22 cellular contexts compared by ENCODE assay signal in the genomic region with DNA sequence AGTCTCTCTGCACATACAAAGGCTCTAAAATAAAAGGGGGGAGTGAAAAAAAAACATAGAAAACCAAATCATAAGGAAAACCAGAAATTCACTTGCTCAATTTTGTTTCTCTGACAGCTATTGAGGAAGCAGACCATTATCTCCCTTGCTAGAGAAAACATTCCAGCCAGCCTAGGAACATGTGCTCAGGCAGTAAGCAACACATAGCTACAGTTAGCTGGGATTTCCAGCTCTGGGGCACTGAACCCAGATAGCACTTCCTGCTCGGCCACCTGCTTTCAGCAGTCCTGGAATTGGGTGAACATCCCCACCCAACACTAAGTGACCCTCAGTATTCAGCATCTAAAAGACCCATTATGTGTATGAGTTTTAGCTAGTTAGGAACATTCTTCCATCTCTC.
DNase-seq lines count a peak whose midpoint lies in the region; ATAC-seq and TF ChIP-seq lines count a peak whose summit lies in the region.
"Had no signal": no experiment of that assay in that cellular context is flagged by ENCODE, and none has a peak within 500 bp of the region (broad histone marks: within the 10 kb centered on the region; RNA-seq: fewer than 3 reads in every experiment).

No MANE protein-coding gene starts in this region.

- ATAC-seq in Panc1 (no peak), GM18520 (IDR thresholded peaks at IDR 0.05; ENCODE audit: unreplicated experiment) (no peak), esophagus mucosa (no peak)
- no peak for ATAC-seq in stimulated activated naive B cell treated with anti-CD40 and anti-IgM and Interleukin-4, amounts not matched to agents 10 μg/mL and 1 μg/mL and 100 μg/mL, for 72 hours (replicated peaks)
- ATAC-seq: activated CD8-positive, alpha-beta T cell treated with anti-CD3 and anti-CD28 coated beads, Interleukin-2, amount 10 ng/mL, durations not matched to agents 7 days and 5 days; HCT116 had no signal

- H3K27ac Mint-ChIP-seq in stimulated activated naive B cell treated with anti-CD40 and anti-IgM and Interleukin-4, amounts not matched to agents 10 μg/mL and 1 μg/mL and 100 μg/mL, for 72 hours: peak overlapping the region; percentile 37
- H3K27ac Mint-ChIP-seq in neural progenitor cell: no peak overlapping the region
- H3K27ac Mint-ChIP-seq: activated CD8-positive, alpha-beta T cell treated with anti-CD3 and anti-CD28 coated beads, Interleukin-2, amount 10 ng/mL, durations not matched to agents 7 days and 5 days; activated T-helper 1 cell treated with anti-CD3 and anti-CD28 coated beads, Interleukin-12 subunit alpha, Interleukin-12 subunit beta, Interleukin-2, Interleukin-4 antibody, amounts not matched to agents 30 ng/mL and 10 ng/mL and 1 ng/mL, durations not matched to agents 14 hours and 24 hours and 36 hours had no signal

- no peaks in the 10 kb centered on the region for H3K27me3 Mint-ChIP-seq in stimulated activated naive B cell treated with anti-CD40 and anti-IgM and Interleukin-4, amounts not matched to agents 10 μg/mL and 1 μg/mL and 100 μg/mL, for 72 hours
- H3K27me3 Mint-ChIP-seq in neural progenitor cell (ENCODE audit: insufficient read depth, low read depth): no peaks in the 10 kb centered on the region

- no peak overlapping the region for H3K4me3 Mint-ChIP-seq in stimulated activated naive B cell treated with anti-CD40 and anti-IgM and Interleukin-4, amounts not matched to agents 10 μg/mL and 1 μg/mL and 100 μg/mL, for 72 hours
- no peak overlapping the region for H3K4me3 Mint-ChIP-seq in neural progenitor cell
- H3K4me3 Mint-ChIP-seq: activated CD8-positive, alpha-beta T cell treated with anti-CD3 and anti-CD28 coated beads, Interleukin-2, amount 10 ng/mL, durations not matched to agents 7 days and 5 days; activated T-helper 1 cell treated with anti-CD3 and anti-CD28 coated beads, Interleukin-12 subunit alpha, Interleukin-12 subunit beta, Interleukin-2, Interleukin-4 antibody, amounts not matched to agents 30 ng/mL and 10 ng/mL and 1 ng/mL, durations not matched to agents 14 hours and 24 hours and 36 hours had no signal

- H3K79me2 ChIP-seq in neural progenitor cell (ENCODE audit: low read depth): no peaks in the 10 kb centered on the region
- H3K79me2 ChIP-seq: parathyroid adenoma had no signal

- H3K36me3 ChIP-seq in Panc1 (ENCODE audit: control insufficient read depth, insufficient read depth, low read length): peaks cover 3% of the 10 kb centered on the region
- H3K36me3 ChIP-seq in neural progenitor cell: no peaks in the 10 kb centered on the region
- H3K36me3 ChIP-seq: tibial nerve had no signal

- POLR2A ChIA-PET in Panc1 (lab: Charles Lee): no interaction called here

- H3K4me1 Mint-ChIP-seq in stimulated activated naive B cell treated with anti-CD40 and anti-IgM and Interleukin-4, amounts not matched to agents 10 μg/mL and 1 μg/mL and 100 μg/mL, for 72 hours: peaks cover 15 to 27% of the 10 kb centered on the region in 2 donors
- H3K4me1 Mint-ChIP-seq in neural progenitor cell: peaks cover 33% of the 10 kb centered on the region

- no peaks in the 10 kb centered on the region for H3F3A ChIP-seq in neural progenitor cell (ENCODE audit: low read depth)

- in situ Hi-C loops in Panc1 (cut with HindIII; ENCODE audit: low pct_unique_long_range_greater_than_20kb, low sequenced_read_pairs): no loop called here

- H3K4me2 ChIP-seq in neural progenitor cell: no peak overlapping the region

- H3K27ac ChIP-seq in Panc1 (ENCODE audit: low read length): peak overlapping the region; percentile 64
- no peak overlapping the region for H3K27ac ChIP-seq in neural progenitor cell
- H3K27ac ChIP-seq: 22Rv1, C4-2B had no signal

- no peak for TF ChIP-seq CTCF in Panc1 (IDR thresholded peaks at IDR 0.05)
- TF ChIP-seq CTCF in fibroblast of villous mesenchyme (IDR thresholded peaks at IDR 0.05; ENCODE audit: insufficient read depth, low read depth, low read length): no peak
- no peak for TF ChIP-seq CTCF in neural progenitor cell (IDR thresholded peaks at IDR 0.05)

- no peaks in the 10 kb centered on the region for H3K9me3 Mint-ChIP-seq in stimulated activated naive B cell treated with anti-CD40 and anti-IgM and Interleukin-4, amounts not matched to agents 10 μg/mL and 1 μg/mL and 100 μg/mL, for 72 hours
- H3K9me3 Mint-ChIP-seq in neural progenitor cell: no peaks in the 10 kb centered on the region
- H3K9me3 Mint-ChIP-seq: activated T-helper 1 cell treated with anti-CD3 and anti-CD28 coated beads, Interleukin-12 subunit alpha, Interleukin-12 subunit beta, Interleukin-2, Interleukin-4 antibody, amounts not matched to agents 30 ng/mL and 10 ng/mL and 1 ng/mL, durations not matched to agents 14 hours and 24 hours and 36 hours had no signal

- H4K20me1 ChIP-seq in neural progenitor cell (ENCODE audit: low read depth): no peaks in the 10 kb centered on the region

- no peaks in the 10 kb centered on the region for H3K27me3 ChIP-seq in Panc1 (ENCODE audit: control insufficient read depth, insufficient read depth, low read length)
- H3K27me3 ChIP-seq in neural progenitor cell: no peaks in the 10 kb centered on the region
- H3K27me3 ChIP-seq: tibial nerve had no signal

- CTCF ChIA-PET in Panc1 (lab: Charles Lee): no interaction called here

- no TSS peak for BruUV-seq in Panc1 (replicated peaks; lab: Mats Ljungman, UMichigan)

- peak; percentile 28 for DNase-seq in DMS 273 (lab: John Stamatoyannopoulos, UW; ENCODE audit: unreplicated experiment)
- DNase-seq in DMS 273 treated with DMSO at 0.1 percent for 48 hours (lab: John Stamatoyannopoulos, UW): no peak
- DNase-seq in Panc1 (ENCODE audit: low read depth, low spot score): no peak
- peak; percentile 40 for DNase-seq in fibroblast of villous mesenchyme (ENCODE audit: low read depth)
- DNase-seq in stimulated activated naive B cell treated with anti-CD40 and anti-IgM and Interleukin-4, amounts not matched to agents 10 μg/mL and 1 μg/mL and 100 μg/mL, for 72 hours: no peak
- no peak for DNase-seq in neural progenitor cell (ENCODE audit: low spot score)
- DNase-seq: activated CD4-positive, CD25-positive, alpha-beta regulatory T cell; activated CD8-positive, alpha-beta T cell treated with anti-CD3 and anti-CD28 coated beads, Interleukin-2, amount 10 ng/mL, durations not matched to agents 7 days and 5 days; caudate nucleus; DMS53; KG1; left cardiac atrium; NCI-H2227 treated with DMSO at 0.1 percent for 48 hours; SIG-M5 had no signal

- H2AFZ ChIP-seq in neural progenitor cell (replicated peaks): no peak overlapping the region
- H2AFZ ChIP-seq: parathyroid adenoma had no signal

- intact Hi-C loops in Panc1 (cut with micrococcal nuclease; ENCODE audit: unreplicated experiment): no loop called here

- H3K36me3 Mint-ChIP-seq in stimulated activated naive B cell treated with anti-CD40 and anti-IgM and Interleukin-4, amounts not matched to agents 10 μg/mL and 1 μg/mL and 100 μg/mL, for 72 hours: no peaks in the 10 kb centered on the region
- H3K36me3 Mint-ChIP-seq in neural progenitor cell: peaks cover 10% of the 10 kb centered on the region

- no peak overlapping the region for H3K9ac ChIP-seq in neural progenitor cell
- H3K9ac ChIP-seq: parathyroid adenoma had no signal

- peaks cover 15% of the 10 kb centered on the region for H3K4me1 ChIP-seq in Panc1 (ENCODE audit: control insufficient read depth, insufficient read depth, low read length)
- peaks cover 3% of the 10 kb centered on the region for H3K4me1 ChIP-seq in neural progenitor cell

- H3K9me3 ChIP-seq in Panc1 (ENCODE audit: control insufficient read depth, insufficient read depth, low read depth, low read length): no peaks in the 10 kb centered on the region
- no peaks in the 10 kb centered on the region for H3K9me3 ChIP-seq in neural progenitor cell (ENCODE audit: low read depth)
- H3K9me3 ChIP-seq: tibial nerve had no signal

- H3K4me3 ChIP-seq in Panc1 (ENCODE audit: low read depth in 2 of 2, low read length in 2 of 2): no peak overlapping the region
- no peak overlapping the region for H3K4me3 ChIP-seq in fibroblast of villous mesenchyme (ENCODE audit: low read depth, low read length)
- no peak overlapping the region for H3K4me3 ChIP-seq in neural progenitor cell
- H3K4me3 ChIP-seq: tibial nerve had no signal

Comparison
In these comparisons a context has a peak if more than half of its experiments do, and no peak if none do; other contexts are left out.
1. DNase-seq: peak in DMS 273 (single experiment) and fibroblast of villous mesenchyme (single experiment); none in DMS 273 treated with DMSO at 0.1 percent for 48 hours (single experiment), Panc1 (single experiment), stimulated activated naive B cell treated with anti-CD40 and anti-IgM and Interleukin-4, amounts not matched to agents 10 μg/mL and 1 μg/mL and 100 μg/mL, for 72 hours (single experiment) and neural progenitor cell (single experiment).